Comparison of ENCODE assay signal across 8 cellular contexts in genomic region chr7:132049462-132050304, GRCh38.
DNase-seq lines count a peak whose midpoint lies in the region; ATAC-seq and TF ChIP-seq lines count a peak whose summit lies in the region.

No MANE protein-coding gene starts in this region.

- H4K20me1 ChIP-seq in DND-41 (ENCODE audit: insufficient read depth, low read length), result no peaks in the 10 kb centered on the region

- TF ChIP-seq CTCF in DND-41 (IDR thresholded peaks at IDR 0.05; ENCODE audit: borderline replicate concordance, extremely low read depth, low read length, poor library complexity, severe bottlenecking), result peak; percentile 71
- peak in 1 of 2 donors; percentile 48 for TF ChIP-seq CTCF in left lung (IDR thresholded peaks at IDR 0.05)
- peak in 1 of 4 experiments; percentile 37 for TF ChIP-seq CTCF in sigmoid colon (IDR thresholded peaks at IDR 0.05)

- DNase-seq in DND-41, result peak; percentile 39
- peak; percentile 52 for DNase-seq in HuH-7 (ENCODE audit: low spot score)
- peak; percentile 29 to 42 for DNase-seq in activated T-cell treated with anti-CD3 and anti-CD28 coated beads, Interleukin-2, amount 50 U/mL, for 72 hours
- no peak for DNase-seq in left lung
- DNase-seq in midbrain (lab: John Stamatoyannopoulos, UW), result no peak
- DNase-seq in middle frontal gyrus (ENCODE audit: extremely low spot score, low spot score), result no peak
- no peak for DNase-seq in sigmoid colon

- no peak overlapping the region for H3K4me2 ChIP-seq in DND-41 (ENCODE audit: insufficient read depth, low read length)

- H3K4me1 ChIP-seq in DND-41 (ENCODE audit: insufficient read depth, low read length) (no peaks in the 10 kb centered on the region), left lung (no peaks in the 10 kb centered on the region), sigmoid colon (peaks cover 0 to 26% (median 21%) of the 10 kb centered on the region in 4 donors)

- H3K36me3 Mint-ChIP-seq in activated T-cell treated with anti-CD3 and anti-CD28 coated beads, Interleukin-2, amount 50 U/mL, for 72 hours (ENCODE audit: insufficient read depth in 2 of 2), result peaks cover 0 to 1% of the 10 kb centered on the region in 2 donors

- no peaks in the 10 kb centered on the region for H3K36me3 ChIP-seq in DND-41 (ENCODE audit: insufficient read depth, low read length)
- no peaks in the 10 kb centered on the region for H3K36me3 ChIP-seq in left lung
- no peaks in the 10 kb centered on the region for H3K36me3 ChIP-seq in sigmoid colon

- no peak overlapping the region for H3K27ac Mint-ChIP-seq in activated T-cell treated with anti-CD3 and anti-CD28 coated beads, Interleukin-2, amount 50 U/mL, for 72 hours

- intact Hi-C loops in left lung (cut with DNase I), result no loop called here
- intact Hi-C loops in sigmoid colon (cut with DNase I), result no loop called here

- H3K9me3 Mint-ChIP-seq in activated T-cell treated with anti-CD3 and anti-CD28 coated beads, Interleukin-2, amount 50 U/mL, for 72 hours, result no peaks in the 10 kb centered on the region

- H3K27me3 Mint-ChIP-seq in activated T-cell treated with anti-CD3 and anti-CD28 coated beads, Interleukin-2, amount 50 U/mL, for 72 hours (ENCODE audit: low read depth), result peaks cover 10% of the 10 kb centered on the region

- TF ChIP-seq EP300 in sigmoid colon (IDR thresholded peaks at IDR 0.05), result no peak

- H3K4me3 ChIP-seq in DND-41 (ENCODE audit: low read depth in 1 of 2, low read length in 2 of 2), result no peak overlapping the region
- H3K4me3 ChIP-seq in left lung, result no peak overlapping the region
- no peak overlapping the region for H3K4me3 ChIP-seq in sigmoid colon

- WGBS in sigmoid colon, 2 donors, result 22 to 52% methylated on average over 9 of the region's 9 CpGs

- no peak overlapping the region for H2AFZ ChIP-seq in DND-41 (ENCODE audit: low read depth, low read length)

- peaks cover 3% of the 10 kb centered on the region for H3K27me3 ChIP-seq in DND-41 (ENCODE audit: insufficient read depth, low read length, poor library complexity)
- H3K27me3 ChIP-seq in left lung, result no peaks in the 10 kb centered on the region
- H3K27me3 ChIP-seq in sigmoid colon, result no peaks in the 10 kb centered on the region

- no peaks in the 10 kb centered on the region for H3K4me1 Mint-ChIP-seq in activated T-cell treated with anti-CD3 and anti-CD28 coated beads, Interleukin-2, amount 50 U/mL, for 72 hours (ENCODE audit: low read depth)

- H3K9me3 ChIP-seq in DND-41 (ENCODE audit: insufficient read depth, low read length, severe bottlenecking), result no peaks in the 10 kb centered on the region
- H3K9me3 ChIP-seq in left lung, result no peaks in the 10 kb centered on the region
- H3K9me3 ChIP-seq in sigmoid colon, result no peaks in the 10 kb centered on the region

- no peak overlapping the region for H3K27ac ChIP-seq in DND-41 (ENCODE audit: low read length)
- H3K27ac ChIP-seq in left lung, result no peak overlapping the region
- no peak overlapping the region for H3K27ac ChIP-seq in sigmoid colon

- no peak for TF ChIP-seq POLR2A in sigmoid colon (IDR thresholded peaks at IDR 0.05)

- no peak for ATAC-seq in DND-41 (ENCODE audit: insufficient read depth, low read depth)
- no peak for ATAC-seq in activated T-cell treated with anti-CD3 and anti-CD28 coated beads, Interleukin-2, amount 50 U/mL, for 72 hours (replicated peaks in 1 of 2)
- peak; percentile 71 for ATAC-seq in left lung
- no peak for ATAC-seq in HG02571 (IDR thresholded peaks at IDR 0.05; ENCODE audit: unreplicated experiment)

- no peak overlapping the region for H3K9ac ChIP-seq in DND-41 (ENCODE audit: low read depth, low read length)

- no peaks in the 10 kb centered on the region for H3K79me2 ChIP-seq in DND-41 (ENCODE audit: insufficient read depth, low read length)

- H3K4me3 Mint-ChIP-seq in activated T-cell treated with anti-CD3 and anti-CD28 coated beads, Interleukin-2, amount 50 U/mL, for 72 hours, result no peak overlapping the region

Comparison
In these comparisons a context has a peak if more than half of its experiments do, and no peak if none do; other contexts are left out.
1. DNase-seq: peak in DND-41 (single experiment), HuH-7 (single experiment) and activated T-cell treated with anti-CD3 and anti-CD28 coated beads, Interleukin-2, amount 50 U/mL, for 72 hours (2 of 2); none in left lung (0 of 2), midbrain (single experiment), middle frontal gyrus (single experiment) and sigmoid colon (single experiment).